ENCODE assay signal across 8 cellular contexts in the genomic region with DNA sequence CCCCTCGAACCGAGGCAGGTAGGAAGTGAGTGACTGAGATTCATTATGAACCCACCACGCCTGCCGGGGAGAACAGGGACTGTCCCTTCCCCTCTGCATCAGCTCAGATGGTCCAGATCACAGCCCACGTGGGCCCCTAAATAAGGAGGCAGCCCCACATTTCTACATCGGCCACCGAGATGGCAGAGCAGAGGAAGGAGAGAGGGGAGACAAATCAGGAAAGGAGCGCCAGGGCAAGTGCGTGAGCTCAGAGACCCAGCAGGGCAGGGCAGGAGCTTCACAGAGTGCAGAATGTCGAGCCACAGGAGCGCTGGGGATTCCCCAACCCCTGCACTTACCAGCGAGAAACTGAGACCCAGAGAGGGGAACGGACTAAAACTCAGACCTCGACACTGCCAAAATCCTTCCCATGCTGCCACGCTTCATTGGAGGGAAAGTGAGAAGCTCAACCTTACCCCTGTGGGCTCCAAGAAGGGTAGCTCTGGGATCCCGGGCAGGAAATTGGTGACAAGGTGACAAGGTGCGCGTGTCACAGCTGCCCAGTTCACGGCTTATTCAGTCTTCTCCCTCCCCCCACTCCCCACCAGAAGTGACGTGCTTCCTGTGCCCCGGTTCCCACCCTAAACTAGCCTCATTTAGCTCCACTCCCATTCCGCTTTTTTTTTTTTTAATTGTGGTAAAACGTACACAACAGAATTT. TPM values are rescaled to one million over a fixed set of nuclear protein-coding genes. Genes with fewer than 3 reads are reported as not detected.
DNase-seq lines count a peak whose midpoint lies in the region; ATAC-seq, FAIRE-seq and TF ChIP-seq lines count a peak whose summit lies in the region.

A gene (minus strand): TSS at position 566 of the 699 bp plus-strand sequence. CDS start 13,942 bp downstream, outside the sequence.

- intact Hi-C loops in kidney (cut with DNase I) = no loop called here
- intact Hi-C loops in A673 (cut with micrococcal nuclease; ENCODE audit: unreplicated experiment) = no loop called here

- no TSS peak for BruUV-seq in A673 (replicated peaks; lab: Mats Ljungman, UMichigan)

- CTCF ChIA-PET in A673 (lab: Charles Lee) = interaction anchor here (0.5 kb wide), 1 partner anchor 260 kb away, joined by 5 read pairs; no protein-coding TSS in a partner anchor

- H3K4me3 ChIP-seq in kidney (ENCODE audit: low read length in 2 of 2) (peak within 1 kb of the TSS; percentile 58 to 75), A673 (ENCODE audit: low read depth, low read length, poor library complexity, severe bottlenecking) (no peak within 1 kb of the TSS)

- peak; percentile 78 for FAIRE-seq in GM18507 (lab: Jason Lieb, UNC)
- no peak for FAIRE-seq in kidney (lab: Jason Lieb, UNC)

- DNase-seq in GM18507 (ENCODE audit: extremely low spot score, insufficient read length, low read depth) (peak; percentile 55), RKO (ENCODE audit: low spot score) (peak; percentile 48), kidney (peak; percentile 89), A673 (ENCODE audit: low spot score) (no peak), NCI-H82 (lab: John Stamatoyannopoulos, UW) (no peak)
- DNase-seq in activated naive CD4-positive, alpha-beta T cell treated with Interleukin-2 at 50 U/mL for 16 hours = peak; percentile 86
- peak; percentile 87 for DNase-seq in stimulated activated CD4-positive, alpha-beta T cell treated with anti-CD3 and anti-CD28 coated beads, Interleukin-4, amount 100 ng/mL, for 24 hours

- H3K27me3 ChIP-seq in A673 (replicated peaks; ENCODE audit: insufficient read depth, low read depth, low read length, poor library complexity) = no peaks in the 10 kb centered on the region

- no peaks in the 10 kb centered on the region for H3K36me3 ChIP-seq in kidney (ENCODE audit: control insufficient read depth in 1 of 2, insufficient read depth in 2 of 2, low read length in 2 of 2)
- no peaks in the 10 kb centered on the region for H3K36me3 ChIP-seq in A673 (ENCODE audit: insufficient read depth, low read length, poor library complexity, severe bottlenecking)

- H3K27ac ChIP-seq in kidney (ENCODE audit: low read depth in 2 of 2, low read length in 2 of 2) = peak within 1 kb of the TSS; percentile 76 to 79
- H3K27ac ChIP-seq in A673 (ENCODE audit: low read depth, low read length, poor library complexity, severe bottlenecking) = no peak within 1 kb of the TSS

- no peak for TF ChIP-seq CTCF in kidney (IDR thresholded peaks at IDR 0.05; ENCODE audit: borderline replicate concordance, extremely low read depth, insufficient read depth)
- no peak for TF ChIP-seq CTCF in A673 (conservative IDR thresholded peaks at IDR 0.05; ENCODE audit: low read depth, low read length)

- peak; percentile 69 for ATAC-seq in HG02885 (IDR thresholded peaks at IDR 0.05; ENCODE audit: poor library complexity, unreplicated experiment)

- POLR2A ChIA-PET in A673 (lab: Charles Lee; ENCODE audit: low non-redundant PET) = interaction anchor here (0.7 kb wide), 1 partner anchor 37 kb away, joined by 18 read pairs; no protein-coding TSS in a partner anchor

- peak within 1 kb of the TSS in 1 of 2 donors; percentile 86 for H3K9ac ChIP-seq in kidney (ENCODE audit: low read length in 2 of 2)

- H3K4me1 ChIP-seq in kidney (ENCODE audit: control insufficient read depth in 1 of 2, insufficient read depth in 1 of 2, low read depth in 1 of 2, low read length in 2 of 2) (peaks cover 0 to 4% of the 10 kb centered on the region in 2 donors), A673 (ENCODE audit: insufficient read depth, low read length, poor library complexity, severe bottlenecking) (no peaks in the 10 kb centered on the region)

- H3K9me3 ChIP-seq in kidney (ENCODE audit: control insufficient read depth in 1 of 2, low read length in 2 of 2) (no peaks in the 10 kb centered on the region), A673 (ENCODE audit: low read depth, low read length, poor library complexity, severe bottlenecking) (no peaks in the 10 kb centered on the region)

RNA-seq across cellular contexts. Expression of the gene that starts here (rescaled TPM):
- total RNA-seq in kidney = 38.8 TPM
- 55.8 TPM for polyA plus RNA-seq in kidney (ENCODE audit: insufficient read depth, low read depth, low replicate concordance)
- 0.99 and 1.2 TPM in 2 replicates for total RNA-seq in A673 (2021)

Comparison
In these comparisons a context has a peak if more than half of its experiments do, and no peak if none do; other contexts are left out.
1. RNA of the gene that starts here (total RNA-seq): 38.8 TPM in kidney (single experiment); 0.99 to 1.2 TPM in A673; every median in the first group is over 10 times any median in the second.
2. DNase-seq: peak in GM18507 (single experiment), RKO (single experiment), activated naive CD4-positive, alpha-beta T cell treated with Interleukin-2 at 50 U/mL for 16 hours (single experiment), kidney (single experiment) and stimulated activated CD4-positive, alpha-beta T cell treated with anti-CD3 and anti-CD28 coated beads, Interleukin-4, amount 100 ng/mL, for 24 hours (single experiment); none in A673 (single experiment) and NCI-H82 (single experiment).